1 cellular context compared by ENCODE assay signal in genomic region chr21:44681861-44682579, GRCh38.
TF ChIP-seq lines count a peak whose summit lies in the region.

Gene KRTAP12-1, minus strand, starts transcription at chr21:44682163. Its CDS starts 40 bp downstream, at chr21:44682123.

TF ChIP-seq in GM23338, 12 proteins besides CTCF, POLR2A, EP300 and RAD21 (continued from another document):
- TF ChIP-seq ZNF462 (CRISPR knock-in tag; IDR thresholded peaks at IDR 0.05), result no peak
- TF ChIP-seq CREB1 (CRISPR knock-in tag; IDR thresholded peaks at IDR 0.05; ENCODE audit: low read depth), result no peak
- TF ChIP-seq REST (IDR thresholded peaks at IDR 0.05; ENCODE audit: unreplicated experiment), result no peak
- no peak for TF ChIP-seq NANOG (IDR thresholded peaks at IDR 0.05; ENCODE audit: borderline replicate concordance)
- TF ChIP-seq EZH2 (IDR thresholded peaks at IDR 0.05; ENCODE audit: low read depth, unreplicated experiment), result no peak
- TF ChIP-seq STAT1 (IDR thresholded peaks at IDR 0.05; ENCODE audit: unreplicated experiment), result no peak
- TF ChIP-seq EZH2phosphoT487 (IDR thresholded peaks at IDR 0.05; ENCODE audit: unreplicated experiment), result no peak
- no peak for TF ChIP-seq POLR2AphosphoS5 (IDR thresholded peaks at IDR 0.05; ENCODE audit: low read depth)
